Comparison of ENCODE assay signal across 8 cellular contexts in the genomic region with DNA sequence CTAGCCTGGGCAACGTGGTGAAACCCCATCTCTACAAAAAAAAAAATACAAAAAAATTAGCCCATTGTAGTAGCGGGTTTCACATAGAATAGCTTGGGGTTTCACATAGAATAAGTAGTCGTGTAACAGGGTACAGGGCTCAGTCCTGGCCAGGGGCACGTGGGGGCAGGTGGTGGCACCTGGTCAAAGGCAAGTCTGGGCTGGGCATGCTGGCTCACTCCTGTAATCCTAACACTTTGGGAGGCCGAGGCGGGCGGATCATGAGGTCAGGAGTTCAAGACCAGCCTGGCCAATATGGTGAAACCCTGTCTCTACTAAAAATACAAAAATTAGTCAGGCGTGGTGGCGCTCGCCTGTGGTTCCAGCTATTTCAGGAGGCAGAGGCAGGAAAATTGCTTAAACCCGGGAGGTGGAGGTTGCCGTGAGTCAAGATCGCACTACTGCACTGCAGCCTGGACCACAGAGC. TPM values are rescaled to one million over a fixed set of nuclear protein-coding genes. Genes with fewer than 3 reads are reported as not detected.
DNase-seq lines count a peak whose midpoint lies in the region; ATAC-seq and TF ChIP-seq lines count a peak whose summit lies in the region.
"Not testable (repeated sequence)": the region's sequence is repeated elsewhere in the genome, so short reads cannot be mapped to it uniquely, and the experiment has no call there.

No MANE protein-coding gene starts in this region.

- intact Hi-C loops in right lobe of liver (cut with DNase I); psoas muscle (cut with DNase I); vagina (cut with DNase I): not testable (repeated sequence)

- H3K27ac ChIP-seq in Peyer's patch (peak overlapping the region; percentile 90 to 97 (median 92)), right lobe of liver (peak overlapping the region; percentile 97 to 98 (median 98)), psoas muscle (peak overlapping the region; percentile 97), vagina (peak overlapping the region; percentile 99)

- H3K36me3 Mint-ChIP-seq in activated naive CD4-positive, alpha-beta T cell treated with anti-CD3 and anti-CD28 coated beads, Interleukin-2, amount 50 U/mL, for 24 hours = not testable (repeated sequence)

- not testable (repeated sequence) for H3K27me3 ChIP-seq in Peyer's patch; right lobe of liver; psoas muscle (ENCODE audit: insufficient read depth in 3 of 3, low read length in 2 of 3); vagina

- peaks cover 41% of the 10 kb centered on the region for H3K4me1 Mint-ChIP-seq in activated naive CD4-positive, alpha-beta T cell treated with anti-CD3 and anti-CD28 coated beads, Interleukin-2, amount 50 U/mL, for 24 hours

- peak overlapping the region; percentile 92 for H3K27ac Mint-ChIP-seq in activated naive CD4-positive, alpha-beta T cell treated with anti-CD3 and anti-CD28 coated beads, Interleukin-2, amount 50 U/mL, for 24 hours

- TF ChIP-seq POLR2A in Peyer's patch (IDR thresholded peaks at IDR 0.05); right lobe of liver (IDR thresholded peaks at IDR 0.05); vagina (IDR thresholded peaks at IDR 0.05): not testable (repeated sequence)

- DNase-seq in Peyer's patch = peak in 1 of 3 donors; percentile 19
- not testable (repeated sequence) for DNase-seq in epithelial cell of esophagus (ENCODE audit: low read depth); right lobe of liver; vagina (ENCODE audit: extremely low spot score in 2 of 2)
- DNase-seq in psoas muscle = peak; percentile 42 to 72

- peak overlapping the region; percentile 100 for H3K4me3 Mint-ChIP-seq in activated naive CD4-positive, alpha-beta T cell treated with anti-CD3 and anti-CD28 coated beads, Interleukin-2, amount 50 U/mL, for 24 hours

- H3K27me3 Mint-ChIP-seq in activated naive CD4-positive, alpha-beta T cell treated with anti-CD3 and anti-CD28 coated beads, Interleukin-2, amount 50 U/mL, for 24 hours = not testable (repeated sequence)

- not testable (repeated sequence) for H3K9me3 Mint-ChIP-seq in activated naive CD4-positive, alpha-beta T cell treated with anti-CD3 and anti-CD28 coated beads, Interleukin-2, amount 50 U/mL, for 24 hours

- H3K4me3 ChIP-seq in Peyer's patch (peak overlapping the region; percentile 72 to 94 (median 88)), epithelial cell of esophagus (ENCODE audit: low read length) (peak overlapping the region; percentile 7), right lobe of liver (peak overlapping the region; percentile 91 to 95 (median 93)), psoas muscle (peak overlapping the region; percentile 82), vagina (peak overlapping the region; percentile 97 to 99)

- not testable (repeated sequence) for TF ChIP-seq CTCF in Peyer's patch (IDR thresholded peaks at IDR 0.05); epithelial cell of esophagus (IDR thresholded peaks at IDR 0.05; ENCODE audit: insufficient read depth, low read depth, low read length, missing control alignments); right lobe of liver (IDR thresholded peaks at IDR 0.05); psoas muscle (IDR thresholded peaks at IDR 0.05); vagina (IDR thresholded peaks at IDR 0.05)

- not testable (repeated sequence) for H3K9me3 ChIP-seq in Peyer's patch, right lobe of liver, psoas muscle, vagina

- 45% methylated on average over 10 of the region's 13 CpGs for WGBS in right lobe of liver (ENCODE audit: insufficient coverage, low coverage, low lambda C conversion rate, missing lambda C conversion rate)
- 45 to 56% (median 50%) methylated on average over 13 of the region's 13 CpGs for WGBS in psoas muscle, 3 donors

- ATAC-seq in GM18511 (IDR thresholded peaks at IDR 0.05; ENCODE audit: unreplicated experiment) (peak; percentile 38), HG03066 (IDR thresholded peaks at IDR 0.05; ENCODE audit: low read depth, unreplicated experiment) (peak; percentile 18), right lobe of liver (peak in 3 of 4 donors; percentile 0 to 17 (median 1)), psoas muscle (peak; percentile 34 to 57 (median 50))

- not testable (repeated sequence) for H3K36me3 ChIP-seq in Peyer's patch; right lobe of liver; psoas muscle (ENCODE audit: insufficient read depth in 1 of 2, low read depth in 1 of 2); vagina

- H3K4me1 ChIP-seq in Peyer's patch = peaks cover 0 to 32% (median 10%) of the 10 kb centered on the region in 4 donors
- H3K4me1 ChIP-seq in right lobe of liver = peaks cover 0 to 31% (median 4%) of the 10 kb centered on the region in 4 donors
- H3K4me1 ChIP-seq in psoas muscle = peaks cover 19% of the 10 kb centered on the region
- H3K4me1 ChIP-seq in vagina = peaks cover 33% of the 10 kb centered on the region

RNA-seq across cellular contexts. Expression of gene PSAP, which starts 0.6 kb away (rescaled TPM):
- total RNA-seq in Peyer's patch = 100 to 1,000 TPM; 193 to 647 (median 491) TPM
- total RNA-seq in right lobe of liver = 100 to 1,000 TPM; 520 to 743 (median 570) TPM
- total RNA-seq in psoas muscle = 1,000 to 10,000 TPM in 3 of 4 donors, 100 to 1,000 TPM in 1; 885 to 1,725 (median 1,143) TPM
- 1,000 to 10,000 TPM in 1 of 3 donors, 100 to 1,000 TPM in 2; 634 to 1,049 (median 695) TPM for polyA plus RNA-seq in psoas muscle
- 680 TPM for total RNA-seq in vagina

Comparison
In these comparisons a context has a peak if more than half of its experiments do, and no peak if none do; other contexts are left out.
1. H3K4me3 ChIP-seq: peak in every context shown above with its lines; median percentile 98 in vagina; 93 in right lobe of liver; 88 in Peyer's patch; 82 in psoas muscle; 7 in epithelial cell of esophagus.